18 cellular contexts compared by ENCODE assay signal in genomic region chr13:54226866-54227265, GRCh38.
"Had no signal": no experiment of that assay in that cellular context is flagged by ENCODE, and none has a peak within 500 bp of the region (broad histone marks: within the 10 kb centered on the region; RNA-seq: fewer than 3 reads in every experiment).

No MANE protein-coding gene starts in this region.

- FAIRE-seq: colon had no signal

- H3K4me3 ChIP-seq: ascending aorta, cardiac muscle cell, ovary, right atrium auricular region, stomach, uterus had no signal

- H3K27ac ChIP-seq: ascending aorta, cardiac muscle cell, epithelial cell of prostate, ovary, right atrium auricular region, stomach, uterus had no signal

- DNase-seq: activated B cell treated with CpG ODN at 0.5 μM for 24 hours; activated CD4-positive, alpha-beta T cell treated with anti-CD3 and anti-CD28 coated beads, Interleukin-2, amount 10 ng/mL, durations not matched to agents 7 days and 5 days; activated CD8-positive, alpha-beta memory T cell treated with anti-CD3 and anti-CD28 coated beads for 24 hours; activated naive CD4-positive, alpha-beta T cell treated with Interleukin-2 at 50 U/mL for 16 hours; activated naive CD8-positive, alpha-beta T cell treated with anti-CD3 and anti-CD28 coated beads, Interleukin-2, amount 50 U/mL, for 24 hours; effector CD8-positive, alpha-beta T cell; mammary epithelial cell; ovary; small intestine; stomach; T-cell; T1000; uterus had no signal

- H3K27me3 ChIP-seq: ascending aorta, cardiac muscle cell, ovary, right atrium auricular region, stomach, uterus had no signal
